In genomic region chrX:45850197-45850774, GRCh38 we compare ENCODE assay signal across 8 cellular contexts.
DNase-seq lines count a peak whose midpoint lies in the region; ATAC-seq and TF ChIP-seq lines count a peak whose summit lies in the region.

No MANE protein-coding gene starts in this region.

- no peaks in the 10 kb centered on the region for H3K9me3 Mint-ChIP-seq in activated CD4-positive, alpha-beta memory T cell treated with anti-CD3 and anti-CD28 coated beads, Interleukin-2, amount 10 ng/mL, durations not matched to agents 7 days and 5 days

- no peak for TF ChIP-seq EP300 in ovary (IDR thresholded peaks at IDR 0.05)

- H3K36me3 ChIP-seq in ovary = no peaks in the 10 kb centered on the region

- WGBS in ovary, 3 donors = 29 to 43% (median 39%) methylated on average over 28 of the region's 28 CpGs

- CTCF ChIA-PET in activated CD4-positive, alpha-beta memory T cell treated with anti-CD3 and anti-CD28 coated beads, Interleukin-2, amount 10 ng/mL, durations not matched to agents 7 days and 5 days (lab: Charles Lee) = interaction anchor here (1.4 to 1.9 kb wide), 4 partner anchors 42 to 558 kb away, joined by 3 to 6 read pairs (median 4); no protein-coding TSS in a partner anchor

- H3K27me3 Mint-ChIP-seq in activated CD4-positive, alpha-beta memory T cell treated with anti-CD3 and anti-CD28 coated beads, Interleukin-2, amount 10 ng/mL, durations not matched to agents 7 days and 5 days = no peaks in the 10 kb centered on the region

- peak overlapping the region; percentile 99 for H3K4me3 Mint-ChIP-seq in activated CD4-positive, alpha-beta memory T cell treated with anti-CD3 and anti-CD28 coated beads, Interleukin-2, amount 10 ng/mL, durations not matched to agents 7 days and 5 days

- no peak for ATAC-seq in activated CD4-positive, CD25-positive, alpha-beta regulatory T cell treated with anti-CD3 and anti-CD28 coated beads, Interleukin-2, amount 50 U/mL, for 24 hours
- ATAC-seq in HG02623 (IDR thresholded peaks at IDR 0.05; ENCODE audit: unreplicated experiment) = no peak

- intact Hi-C loops in ovary (cut with DNase I) = no loop called here

- peaks cover 36% of the 10 kb centered on the region for H3K36me3 Mint-ChIP-seq in activated CD4-positive, alpha-beta memory T cell treated with anti-CD3 and anti-CD28 coated beads, Interleukin-2, amount 10 ng/mL, durations not matched to agents 7 days and 5 days (ENCODE audit: low read depth)

- peak overlapping the region; percentile 46 for H3K4me3 ChIP-seq in ovary

- no peaks in the 10 kb centered on the region for H3K27me3 ChIP-seq in ovary

- POLR2A ChIA-PET in activated CD4-positive, alpha-beta memory T cell treated with anti-CD3 and anti-CD28 coated beads, Interleukin-2, amount 10 ng/mL, durations not matched to agents 7 days and 5 days (lab: Charles Lee) = interaction anchor here (1.4 to 4.6 kb wide), 7 partner anchors 18 to 92 kb away, joined by 4 to 39 read pairs (median 12); no protein-coding TSS in a partner anchor

- H3K9me3 ChIP-seq in ovary = no peaks in the 10 kb centered on the region

- DNase-seq in activated CD4-positive, CD25-positive, alpha-beta regulatory T cell treated with anti-CD3 and anti-CD28 coated beads, Interleukin-2, amount 50 U/mL, for 72 hours = peak; percentile 37
- DNase-seq in activated CD4-positive, alpha-beta memory T cell treated with anti-CD3 and anti-CD28 coated beads, Interleukin-2, amount 10 ng/mL, durations not matched to agents 7 days and 5 days = peak; percentile 37
- DNase-seq in fibroblast of gingiva (ENCODE audit: low read depth) (peak; percentile 1), ovary (peak in 3 of 5 donors; percentile 9 to 22 (median 16)), OCI-M1 (lab: John Stamatoyannopoulos, UW) (no peak), germinal center (ENCODE audit: low spot score) (no peak)

- no peak for TF ChIP-seq CTCF in ovary (IDR thresholded peaks at IDR 0.05)

- peaks cover 55% of the 10 kb centered on the region for H3K4me1 Mint-ChIP-seq in activated CD4-positive, alpha-beta memory T cell treated with anti-CD3 and anti-CD28 coated beads, Interleukin-2, amount 10 ng/mL, durations not matched to agents 7 days and 5 days

- no peak for TF ChIP-seq POLR2A in ovary (IDR thresholded peaks at IDR 0.05)

- H3K27ac Mint-ChIP-seq in activated CD4-positive, alpha-beta memory T cell treated with anti-CD3 and anti-CD28 coated beads, Interleukin-2, amount 10 ng/mL, durations not matched to agents 7 days and 5 days = peak overlapping the region; percentile 89

- no peak overlapping the region for H3K27ac ChIP-seq in ovary

- H3K4me1 ChIP-seq in ovary (ENCODE audit: insufficient read depth) = no peaks in the 10 kb centered on the region

Comparison
In these comparisons a context has a peak if more than half of its experiments do, and no peak if none do; other contexts are left out.
1. DNase-seq: peak in activated CD4-positive, CD25-positive, alpha-beta regulatory T cell treated with anti-CD3 and anti-CD28 coated beads, Interleukin-2, amount 50 U/mL, for 72 hours (single experiment), activated CD4-positive, alpha-beta memory T cell treated with anti-CD3 and anti-CD28 coated beads, Interleukin-2, amount 10 ng/mL, durations not matched to agents 7 days and 5 days (single experiment), fibroblast of gingiva (single experiment) and ovary (3 of 5); none in OCI-M1 (single experiment) and germinal center (single experiment).